Comparison of ENCODE assay signal across 16 cellular contexts in genomic region chr1:178464141-178464540, GRCh38. TPM values are rescaled to one million over a fixed set of nuclear protein-coding genes. Genes with fewer than 3 reads are reported as not detected.
DNase-seq lines count a peak whose midpoint lies in the region; ATAC-seq and TF ChIP-seq lines count a peak whose summit lies in the region.
"Had no signal": no experiment of that assay in that cellular context is flagged by ENCODE, and none has a peak within 500 bp of the region (broad histone marks: within the 10 kb centered on the region; RNA-seq: fewer than 3 reads in every experiment).

No MANE protein-coding gene starts in this region.

- H3K36me3 ChIP-seq in IMR-90 (ENCODE audit: control insufficient read depth, insufficient read depth, low read length): peaks cover 10% of the 10 kb centered on the region
- H3K36me3 ChIP-seq in adipocyte (ENCODE audit: control insufficient read depth, insufficient read depth, low read length, severe bottlenecking): peaks cover 33% of the 10 kb centered on the region

- dilution Hi-C loops in IMR-90 (cut with HindIII; ENCODE audit: low sequenced_read_pairs, unreplicated experiment): no loop called here

- TF ChIP-seq POLR2A in IMR-90 (IDR thresholded peaks at IDR 0.05; ENCODE audit: low read depth, low read length): no peak

- peaks cover 25% of the 10 kb centered on the region for H3K36me3 Mint-ChIP-seq in type B pancreatic cell

- in situ Hi-C loops in IMR-90 (cut with MboI; ENCODE audit: low sequenced_read_pairs): no loop called here
- in situ Hi-C loops in GM13976 (cut with MboI; ENCODE audit: low sequenced_read_pairs, unreplicated experiment): no loop called here

- BruUV-seq in IMR-90 (replicated peaks; lab: Mats Ljungman, UMichigan): no TSS peak

- 0 out of 3 replicates have a peak overlapping the region, but pooled peaks have one; percentile 4 for H2BK15ac ChIP-seq in IMR-90 (ENCODE audit: low read depth, low read length)

- DNase-seq in IMR-90 (no peak), adipocyte (ENCODE audit: low read depth) (peak; percentile 2), epithelial cell of prostate (ENCODE audit: low read depth, low spot score) (no peak), type B pancreatic cell (ENCODE audit: extremely low spot score, unreplicated experiment) (no peak), GM13976 (ENCODE audit: low spot score) (no peak), NCI-H2107 treated with DMSO at 0.1 percent for 48 hours (lab: John Stamatoyannopoulos, UW; ENCODE audit: unreplicated experiment) (no peak), NCI-H146 treated with DMSO at 0.1 percent for 48 hours (lab: John Stamatoyannopoulos, UW; ENCODE audit: unreplicated experiment) (no peak)
- DNase-seq: AML-193; Caco-2; CD4-positive, alpha-beta T cell; GOT3; H7 had no signal

- H4K91ac ChIP-seq in IMR-90 (ENCODE audit: insufficient read depth, low read depth, low read length): no peak overlapping the region

- H3K9ac ChIP-seq in IMR-90 (ENCODE audit: low read depth, low read length): no peak overlapping the region
- H3K9ac ChIP-seq in adipocyte (ENCODE audit: low read length): no peak overlapping the region

- TF ChIP-seq RAD21 in IMR-90 (IDR thresholded peaks at IDR 0.05; ENCODE audit: low read length): no peak

- H4K20me1 ChIP-seq in IMR-90 (ENCODE audit: insufficient read depth, low read length): no peaks in the 10 kb centered on the region

- no peak overlapping the region; the same call in 1 of the 2 replicates for H3K14ac ChIP-seq in IMR-90 (replicated peaks; ENCODE audit: low read depth, low read length)

- CTCF ChIA-PET in IMR-90 (lab: Yijun Ruan, JAX): interaction anchor here (1.1 to 1.2 kb wide), 2 partner anchors 38 to 165 kb away, joined by 3 to 7 read pairs; no protein-coding TSS in a partner anchor

- no peak overlapping the region for H3K4me3 Mint-ChIP-seq in type B pancreatic cell
- H3K4me3 Mint-ChIP-seq: CD4-positive, alpha-beta T cell had no signal

- H3K23ac ChIP-seq in IMR-90 (ENCODE audit: low read depth, low read length): peak overlapping the region; percentile 18; the same call in 1 of the 2 replicates

- H2AFZ ChIP-seq in IMR-90 (replicated peaks; ENCODE audit: low read length, poor library complexity): no peak overlapping the region

- peak overlapping the region; percentile 39 for H2BK5ac ChIP-seq in IMR-90 (ENCODE audit: low read depth, low read length, poor library complexity, severe bottlenecking)

- H3K9me3 ChIP-seq in IMR-90 (ENCODE audit: control insufficient read depth, insufficient read depth, low read length): no peaks in the 10 kb centered on the region
- no peaks in the 10 kb centered on the region for H3K9me3 ChIP-seq in adipocyte (ENCODE audit: control insufficient read depth, low read length)
- H3K9me3 ChIP-seq: Caco-2 had no signal

- H3K4ac ChIP-seq in IMR-90 (ENCODE audit: low read depth, low read length): no peak overlapping the region

- H3K4me1 Mint-ChIP-seq in type B pancreatic cell (ENCODE audit: unreplicated experiment): peaks cover 7% of the 10 kb centered on the region

- no peak overlapping the region for H3K27ac ChIP-seq in IMR-90 (ENCODE audit: insufficient read depth, low read length)
- peak overlapping the region; percentile 43 for H3K27ac ChIP-seq in epithelial cell of prostate
- H3K27ac ChIP-seq: C4-2B had no signal

- H3K9me3 Mint-ChIP-seq in type B pancreatic cell: no peaks in the 10 kb centered on the region
- H3K9me3 Mint-ChIP-seq: CD4-positive, alpha-beta T cell had no signal

- H3K27me3 Mint-ChIP-seq in type B pancreatic cell: no peaks in the 10 kb centered on the region
- H3K27me3 Mint-ChIP-seq: CD4-positive, alpha-beta T cell had no signal

- peak overlapping the region; percentile 75 for H3K27ac Mint-ChIP-seq in type B pancreatic cell
- H3K27ac Mint-ChIP-seq: CD4-positive, alpha-beta T cell had no signal

- no peak overlapping the region for H3K56ac ChIP-seq in IMR-90 (ENCODE audit: extremely low read depth, insufficient read depth, low read length)

- intact Hi-C loops in IMR-90 (cut with micrococcal nuclease): no loop called here

- 33% methylated on average over 1 of the region's 1 CpG; no CpG with 5 or more reads in 1 of the 2 experiments for WGBS in IMR-90 (ENCODE audit: extremely low coverage in 2 of 2, insufficient read length in 1 of 2), 2 experiments

- H4K8ac ChIP-seq in IMR-90 (ENCODE audit: low read depth in 2 of 2, low read length in 2 of 2): no peak overlapping the region; a peak in 1 of 4 replicates

- no peak overlapping the region for H2BK20ac ChIP-seq in IMR-90 (ENCODE audit: low read depth, low read length)

- H2BK120ac ChIP-seq in IMR-90 (ENCODE audit: low read depth, low read length): no peak overlapping the region

- H4K5ac ChIP-seq in IMR-90 (ENCODE audit: low read depth, low read length): no peak overlapping the region

- H2AK5ac ChIP-seq in IMR-90 (ENCODE audit: low read depth, low read length): no peak overlapping the region

- TF ChIP-seq CTCF in IMR-90 (conservative IDR thresholded peaks at IDR 0.05; ENCODE audit: low read depth, low read length) (no peak), type B pancreatic cell (conservative IDR thresholded peaks at IDR 0.05) (no peak), GM13976 (IDR thresholded peaks at IDR 0.05; ENCODE audit: borderline replicate concordance, control extremely low read depth, extremely low read depth, insufficient read depth, missing control alignments) (no peak)

- peaks cover 0 to 11% of the 10 kb centered on the region in 2 experiments; a peak in 2 of 4 replicates for H3K79me1 ChIP-seq in IMR-90 (ENCODE audit: low read depth in 1 of 2, low read length in 2 of 2)

- H3K4me3 ChIP-seq in IMR-90 (ENCODE audit: insufficient read depth, low read depth, low read length) (no peak overlapping the region), adipocyte (ENCODE audit: low read length) (no peak overlapping the region)

- H3K9me1 ChIP-seq in IMR-90 (ENCODE audit: insufficient read depth, low read length): peaks cover 10% of the 10 kb centered on the region

- no peak overlapping the region for H3K4me2 ChIP-seq in IMR-90 (ENCODE audit: low read depth, low read length)

- POLR2A ChIA-PET in IMR-90 (lab: Charles Lee; ENCODE audit: unreplicated experiment): no interaction called here

- H3K27me3 ChIP-seq in IMR-90 (ENCODE audit: control insufficient read depth, insufficient read depth, low read length) (no peaks in the 10 kb centered on the region), adipocyte (replicated peaks; ENCODE audit: control insufficient read depth, insufficient read depth, low read length) (no peaks in the 10 kb centered on the region)

- H3K18ac ChIP-seq in IMR-90 (ENCODE audit: low read depth, low read length): no peak overlapping the region

- H3K4me1 ChIP-seq in IMR-90 (ENCODE audit: control insufficient read depth, insufficient read depth, low read length) (peaks cover 4% of the 10 kb centered on the region; the same call in 1 of the 2 replicates), adipocyte (ENCODE audit: control insufficient read depth, insufficient read depth, low read length) (peaks cover 14% of the 10 kb centered on the region)

- H2AK9ac ChIP-seq in IMR-90 (replicated peaks; ENCODE audit: low read depth, low read length, poor library complexity): no peak overlapping the region

- no peak for ATAC-seq in IMR-90 (ENCODE audit: low read depth)
- ATAC-seq: HCT116, HepG2 had no signal

TF ChIP-seq in IMR-90, 13 proteins besides CTCF, POLR2A, EP300 and RAD21:
- no peak for TF ChIP-seq USF2 (IDR thresholded peaks at IDR 0.05; ENCODE audit: low read depth, low read length)
- no peak for TF ChIP-seq RFX5 (IDR thresholded peaks at IDR 0.05; ENCODE audit: low read depth, low read length)
- no peak for TF ChIP-seq MAZ (IDR thresholded peaks at IDR 0.05; ENCODE audit: borderline replicate concordance, low read depth, low read length)
- TF ChIP-seq, protein P1, sequence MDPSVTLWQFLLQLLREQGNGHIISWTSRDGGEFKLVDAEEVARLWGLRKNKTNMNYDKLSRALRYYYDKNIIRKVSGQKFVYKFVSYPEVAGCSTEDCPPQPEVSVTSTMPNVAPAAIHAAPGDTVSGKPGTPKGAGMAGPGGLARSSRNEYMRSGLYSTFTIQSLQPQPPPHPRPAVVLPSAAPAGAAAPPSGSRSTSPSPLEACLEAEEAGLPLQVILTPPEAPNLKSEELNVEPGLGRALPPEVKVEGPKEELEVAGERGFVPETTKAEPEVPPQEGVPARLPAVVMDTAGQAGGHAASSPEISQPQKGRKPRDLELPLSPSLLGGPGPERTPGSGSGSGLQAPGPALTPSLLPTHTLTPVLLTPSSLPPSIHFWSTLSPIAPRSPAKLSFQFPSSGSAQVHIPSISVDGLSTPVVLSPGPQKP (IDR thresholded peaks at IDR 0.05; ENCODE audit: borderline replicate concordance, low read depth, low read length): no peak
- no peak for TF ChIP-seq MXI1 (IDR thresholded peaks at IDR 0.05; ENCODE audit: borderline replicate concordance, low read depth, low read length)

RNA-seq across cellular contexts. Expression of gene CLEC20A, which starts 32.6 kb away (rescaled TPM):
- total RNA-seq in IMR-90 (2012; rRNA removed) (not detected in 2 replicates), type B pancreatic cell (ENCODE audit: low replicate concordance) (not detected in 2 replicates)
- polyA plus RNA-seq in IMR-90 (2012; rRNA removed): not detected in 2 replicates
- not detected in 2 replicates for polyA plus RNA-seq in IMR-90 (2012; cell fraction: cytosol; rRNA removed)
- not detected in 2 replicates for polyA plus RNA-seq in IMR-90 (2012; cell fraction: nucleus; rRNA removed; ENCODE audit: low replicate concordance)
- total RNA-seq: Caco-2; CD4-positive, alpha-beta T cell; H7; HepG2 had no signal
- polyA plus RNA-seq: BJ, HepG2 had no signal

RNA-seq across cellular contexts. Expression of gene TEX35, which starts 48.8 kb away (rescaled TPM):
- total RNA-seq in IMR-90 (2012; rRNA removed) (not detected in 2 replicates), type B pancreatic cell (ENCODE audit: low replicate concordance) (not detected in 2 replicates)
- polyA plus RNA-seq in IMR-90 (2012; rRNA removed): 0.05 TPM in 1 of 2 replicates, not detected in the other
- 0.04 TPM in 1 of 2 replicates, not detected in the other for polyA plus RNA-seq in IMR-90 (2012; cell fraction: cytosol; rRNA removed)
- polyA plus RNA-seq in IMR-90 (2012; cell fraction: nucleus; rRNA removed; ENCODE audit: low replicate concordance): 0.11 and 0.16 TPM in 2 replicates
- total RNA-seq: Caco-2; CD4-positive, alpha-beta T cell; H7; HepG2 had no signal
- polyA plus RNA-seq: BJ, HepG2 had no signal
